In genomic region chr13:44234566-44234965, GRCh38 we compare ENCODE assay signal across 17 cellular contexts.
"Had no signal": no experiment of that assay in that cellular context is flagged by ENCODE, and none has a peak within 500 bp of the region (broad histone marks: within the 10 kb centered on the region; RNA-seq: fewer than 3 reads in every experiment).

No MANE protein-coding gene starts in this region.

- DNase-seq: activated CD4-positive, alpha-beta T cell treated with anti-CD3 and anti-CD28 coated beads for 4 hours; activated CD8-positive, alpha-beta memory T cell treated with anti-CD3 and anti-CD28 coated beads, Interleukin-2, amount 50 U/mL, for 4 hours; activated CD8-positive, alpha-beta T cell treated with anti-CD3 and anti-CD28 coated beads for 36 hours; activated naive CD8-positive, alpha-beta T cell treated with anti-CD3 and anti-CD28 coated beads, Interleukin-2, amount 10 ng/mL, durations not matched to agents 7 days and 5 days; activated T-cell treated with anti-CD3 and anti-CD28 coated beads, Interleukin-2, amount 50 U/mL, for 72 hours; aorta; glutamatergic neuron; immature natural killer cell; midbrain; stomach; T-helper 1 cell; WERI-Rb-1 had no signal

- H3K9ac ChIP-seq: parathyroid adenoma had no signal

- H3K9me3 Mint-ChIP-seq: activated CD8-positive, alpha-beta T cell treated with anti-CD3 and anti-CD28 coated beads for 36 hours; activated naive CD8-positive, alpha-beta T cell treated with anti-CD3 and anti-CD28 coated beads, Interleukin-2, amount 10 ng/mL, durations not matched to agents 7 days and 5 days; activated T-cell treated with anti-CD3 and anti-CD28 coated beads, Interleukin-2, amount 50 U/mL, for 72 hours; immature natural killer cell had no signal

- H3K36me3 Mint-ChIP-seq: activated naive CD8-positive, alpha-beta T cell treated with anti-CD3 and anti-CD28 coated beads, Interleukin-2, amount 10 ng/mL, durations not matched to agents 7 days and 5 days; immature natural killer cell; type B pancreatic cell had no signal

- H3K36me3 ChIP-seq: breast epithelium, stomach, WERI-Rb-1 had no signal

- H3K4me3 Mint-ChIP-seq: activated CD8-positive, alpha-beta T cell treated with anti-CD3 and anti-CD28 coated beads for 36 hours; activated naive CD8-positive, alpha-beta T cell treated with anti-CD3 and anti-CD28 coated beads, Interleukin-2, amount 10 ng/mL, durations not matched to agents 7 days and 5 days; activated T-cell treated with anti-CD3 and anti-CD28 coated beads, Interleukin-2, amount 50 U/mL, for 72 hours; immature natural killer cell; type B pancreatic cell had no signal

- H3K27me3 ChIP-seq: breast epithelium, stomach had no signal

- ATAC-seq: activated CD8-positive, alpha-beta T cell treated with anti-CD3 and anti-CD28 coated beads for 36 hours; activated T-cell treated with anti-CD3 and anti-CD28 coated beads, Interleukin-2, amount 50 U/mL, for 72 hours had no signal

- H3K9me3 ChIP-seq: breast epithelium, stomach had no signal

- H3K79me2 ChIP-seq: parathyroid adenoma had no signal

- H3K27me3 Mint-ChIP-seq: activated CD8-positive, alpha-beta T cell treated with anti-CD3 and anti-CD28 coated beads for 36 hours; type B pancreatic cell had no signal

- H3K27ac Mint-ChIP-seq: activated CD8-positive, alpha-beta T cell treated with anti-CD3 and anti-CD28 coated beads for 36 hours; activated naive CD8-positive, alpha-beta T cell treated with anti-CD3 and anti-CD28 coated beads, Interleukin-2, amount 10 ng/mL, durations not matched to agents 7 days and 5 days; activated T-cell treated with anti-CD3 and anti-CD28 coated beads, Interleukin-2, amount 50 U/mL, for 72 hours; immature natural killer cell; type B pancreatic cell had no signal

- H3K4me3 ChIP-seq: breast epithelium, lung, skin epidermis, stomach had no signal

- H3K27ac ChIP-seq: parathyroid adenoma, WERI-Rb-1 had no signal

- H2AFZ ChIP-seq: parathyroid adenoma had no signal
